In the genomic region with DNA sequence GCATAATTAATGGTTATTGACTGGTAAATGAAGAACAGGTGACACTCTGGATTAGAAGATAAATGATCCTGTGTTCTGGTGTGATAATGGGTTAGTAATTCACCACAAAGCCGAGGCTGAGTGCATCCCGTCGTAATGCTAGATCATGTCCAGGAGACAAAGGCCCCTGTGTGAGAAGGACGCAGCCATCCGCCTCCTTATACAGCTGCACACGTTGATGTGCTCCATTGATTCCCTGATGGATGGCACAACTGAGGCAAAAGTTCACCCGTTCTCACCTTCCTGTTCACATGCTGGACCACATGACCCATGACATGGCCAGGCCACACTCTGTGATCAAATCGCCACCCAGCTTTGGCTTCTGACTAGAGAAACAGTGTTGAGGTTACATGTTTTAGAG, we compare ENCODE assay signal across 26 cellular contexts.
A peak's percentile ranks its signal among the peaks of the same experiment; 100 is the strongest.
DNase-seq lines count a peak whose midpoint lies in the region; ATAC-seq, FAIRE-seq and TF ChIP-seq lines count a peak whose summit lies in the region.
"Had no signal": no experiment of that assay in that cellular context is flagged by ENCODE, and none has a peak within 500 bp of the region (broad histone marks: within the 10 kb centered on the region; RNA-seq: fewer than 3 reads in every experiment).

No MANE protein-coding gene starts in this region.

- DNase-seq in SK-N-SH (no peak), astrocyte (ENCODE audit: low read depth) (no peak), SKM-1 treated with dmso at 0.1 percent for 144 hours (lab: John Stamatoyannopoulos, UW; ENCODE audit: unreplicated experiment) (no peak), amniotic stem cell (lab: John Stamatoyannopoulos, UW) (no peak)
- DNase-seq in activated CD4-positive, alpha-beta T cell treated with anti-CD3 and anti-CD28 coated beads, Interleukin-2, amount 50 U/mL, for 4 hours: no peak
- DNase-seq: activated CD4-positive, alpha-beta T cell treated with anti-CD3 and anti-CD28 coated beads, Interleukin-2, amount 10 ng/mL, durations not matched to agents 24 days and 14 days; activated naive CD4-positive, alpha-beta T cell treated with Interleukin-2 at 50 U/mL for 16 hours; CD4-positive, alpha-beta memory T cell; effector CD4-positive, alpha-beta T cell; GOT3; left cardiac atrium; NCI-H1048; NCI-H2029; NCI-H345; NCI-H82; SW 1271; T-helper 9 cell had no signal

- H3K79me2 ChIP-seq in SK-N-SH (ENCODE audit: insufficient read depth) (no peaks in the 10 kb centered on the region), astrocyte (ENCODE audit: insufficient read depth, low read length) (no peaks in the 10 kb centered on the region)

- CTCF ChIA-PET in SK-N-SH (lab: Yijun Ruan, JAX): no interaction called here

- H3K4me1 ChIP-seq in SK-N-SH (ENCODE audit: control insufficient read depth in 1 of 2, insufficient read depth in 2 of 2, low read depth in 1 of 2, low read length in 1 of 2) (peaks cover 0 to 3% of the 10 kb centered on the region in 2 experiments; a peak in 1 of 4 replicates), astrocyte (ENCODE audit: insufficient read depth, low read length) (no peaks in the 10 kb centered on the region)
- H3K4me1 ChIP-seq: prostate gland, vagina had no signal

- no peak for TF ChIP-seq RAD21 in SK-N-SH (IDR thresholded peaks at IDR 0.05; ENCODE audit: low read length)

- peak overlapping the region; percentile 81 for H3K27ac Mint-ChIP-seq in astrocyte (ENCODE audit: unreplicated experiment)
- H3K27ac Mint-ChIP-seq in nephron: peak overlapping the region; percentile 79 to 90 (median 89)
- H3K27ac Mint-ChIP-seq: activated CD4-positive, alpha-beta T cell treated with anti-CD3 and anti-CD28 coated beads, Interleukin-2, amount 10 ng/mL, durations not matched to agents 24 days and 14 days; CD4-positive, alpha-beta memory T cell; stimulated activated naive CD8-positive, alpha-beta T cell treated with anti-CD3 and anti-CD28 coated beads, Interleukin-15, Interleukin-2, amounts not matched to agents 100 ng/mL and 50 ng/mL, for 24 hours had no signal

- no peak for FAIRE-seq in astrocyte (lab: Jason Lieb, UNC)
- FAIRE-seq: colon had no signal

- H3K9me3 Mint-ChIP-seq in astrocyte (ENCODE audit: unreplicated experiment) (peaks cover under 1% of the 10 kb centered on the region), nephron (peaks cover 2% of the 10 kb centered on the region)
- H3K9me3 Mint-ChIP-seq: activated CD4-positive, alpha-beta T cell treated with anti-CD3 and anti-CD28 coated beads, Interleukin-2, amount 10 ng/mL, durations not matched to agents 24 days and 14 days; stimulated activated naive CD8-positive, alpha-beta T cell treated with anti-CD3 and anti-CD28 coated beads, Interleukin-15, Interleukin-2, amounts not matched to agents 100 ng/mL and 50 ng/mL, for 24 hours had no signal

- TF ChIP-seq CTCF in SK-N-SH (IDR thresholded peaks at IDR 0.05) (no peak), astrocyte (IDR thresholded peaks at IDR 0.05; ENCODE audit: insufficient read depth, low read depth, low read length) (no peak), nephron (IDR thresholded peaks at IDR 0.05; ENCODE audit: unreplicated experiment in 3 of 3) (no peak)

- no peak overlapping the region for H3K4me3 Mint-ChIP-seq in astrocyte (ENCODE audit: unreplicated experiment)
- no peak overlapping the region for H3K4me3 Mint-ChIP-seq in nephron
- H3K4me3 Mint-ChIP-seq: activated CD4-positive, alpha-beta T cell treated with anti-CD3 and anti-CD28 coated beads, Interleukin-2, amount 10 ng/mL, durations not matched to agents 24 days and 14 days; CD4-positive, alpha-beta memory T cell; stimulated activated naive CD8-positive, alpha-beta T cell treated with anti-CD3 and anti-CD28 coated beads, Interleukin-15, Interleukin-2, amounts not matched to agents 100 ng/mL and 50 ng/mL, for 24 hours had no signal

- H3K9me2 ChIP-seq in SK-N-SH: no peaks in the 10 kb centered on the region

- POLR2A ChIA-PET in SK-N-SH (lab: Yijun Ruan, JAX): no interaction called here

- no peaks in the 10 kb centered on the region for H3K27me3 ChIP-seq in SK-N-SH (ENCODE audit: insufficient read depth)
- H3K27me3 ChIP-seq in astrocyte (ENCODE audit: insufficient read depth, low read length): no peaks in the 10 kb centered on the region
- H3K27me3 ChIP-seq: vagina had no signal

- H3K9me3 ChIP-seq in SK-N-SH: no peaks in the 10 kb centered on the region
- no peaks in the 10 kb centered on the region for H3K9me3 ChIP-seq in astrocyte (ENCODE audit: insufficient read depth, low read depth, low read length)
- H3K9me3 ChIP-seq: prostate gland, thoracic aorta, vagina had no signal

- no peak for ATAC-seq in SK-N-SH treated with all-trans-retinoic acid at 6 μM for 48 hours
- no peak for ATAC-seq in GM19455 (IDR thresholded peaks at IDR 0.05; ENCODE audit: unreplicated experiment)
- ATAC-seq: left cardiac atrium had no signal

- TF ChIP-seq EP300 in SK-N-SH (IDR thresholded peaks at IDR 0.05; ENCODE audit: borderline replicate concordance in 1 of 2, low read depth in 1 of 2, low read length in 1 of 2): no peak

- H3K27me3 Mint-ChIP-seq in astrocyte (ENCODE audit: low read depth, unreplicated experiment) (no peaks in the 10 kb centered on the region), nephron (ENCODE audit: low read depth) (no peaks in the 10 kb centered on the region)
- H3K27me3 Mint-ChIP-seq: activated CD4-positive, alpha-beta T cell treated with anti-CD3 and anti-CD28 coated beads, Interleukin-2, amount 10 ng/mL, durations not matched to agents 24 days and 14 days; CD4-positive, alpha-beta memory T cell; stimulated activated naive CD8-positive, alpha-beta T cell treated with anti-CD3 and anti-CD28 coated beads, Interleukin-15, Interleukin-2, amounts not matched to agents 100 ng/mL and 50 ng/mL, for 24 hours had no signal

- H3K9ac ChIP-seq in SK-N-SH (no peak overlapping the region), astrocyte (ENCODE audit: low read length) (no peak overlapping the region)

- no peaks in the 10 kb centered on the region for H3K36me3 ChIP-seq in SK-N-SH (replicated peaks in 1 of 2; ENCODE audit: control insufficient read depth in 1 of 2, insufficient read depth in 2 of 2, low read length in 1 of 2)
- H3K36me3 ChIP-seq in astrocyte (ENCODE audit: insufficient read depth, low read length): no peaks in the 10 kb centered on the region
- H3K36me3 ChIP-seq: prostate gland, thoracic aorta, vagina had no signal

- H3K36me3 Mint-ChIP-seq in astrocyte (ENCODE audit: low read depth, unreplicated experiment): no peaks in the 10 kb centered on the region
- no peaks in the 10 kb centered on the region for H3K36me3 Mint-ChIP-seq in nephron (ENCODE audit: low read depth)

- 87% methylated on average over 8 of the region's 8 CpGs for WGBS in SK-N-SH (ENCODE audit: low lambda C conversion rate)

- H3K4me3 ChIP-seq in SK-N-SH (ENCODE audit: low read depth in 2 of 2, low read length in 1 of 2) (no peak overlapping the region), astrocyte (ENCODE audit: insufficient read depth, low read depth, low read length) (no peak overlapping the region)
- H3K4me3 ChIP-seq: prostate gland, thoracic aorta, vagina had no signal

- H2AFZ ChIP-seq in SK-N-SH (ENCODE audit: low read depth): no peak overlapping the region
- no peak overlapping the region for H2AFZ ChIP-seq in astrocyte (ENCODE audit: low read depth, low read length)

- H3K4me2 ChIP-seq in SK-N-SH: no peak overlapping the region
- no peak overlapping the region for H3K4me2 ChIP-seq in astrocyte (ENCODE audit: low read length)

- peaks cover 17% of the 10 kb centered on the region for H3K4me1 Mint-ChIP-seq in astrocyte (ENCODE audit: low read depth, unreplicated experiment)
- H3K4me1 Mint-ChIP-seq in nephron: peaks cover 15% of the 10 kb centered on the region
- H3K4me1 Mint-ChIP-seq: activated CD4-positive, alpha-beta T cell treated with anti-CD3 and anti-CD28 coated beads, Interleukin-2, amount 10 ng/mL, durations not matched to agents 24 days and 14 days; CD4-positive, alpha-beta memory T cell had no signal

- H3F3A ChIP-seq in SK-N-SH (replicated peaks; ENCODE audit: insufficient read depth): no peaks in the 10 kb centered on the region

- H4K20me1 ChIP-seq in SK-N-SH (ENCODE audit: insufficient read depth): no peaks in the 10 kb centered on the region
- H4K20me1 ChIP-seq in astrocyte (ENCODE audit: insufficient read depth, low read length): no peaks in the 10 kb centered on the region

- H3K27ac ChIP-seq in SK-N-SH (ENCODE audit: low read depth in 2 of 2, low read length in 1 of 2) (no peak overlapping the region), astrocyte (ENCODE audit: low read depth, low read length) (no peak overlapping the region)
- H3K27ac ChIP-seq: prostate gland, vagina, VCaP had no signal

TF ChIP-seq in SK-N-SH treated with all-trans-retinoic acid at 6 μM for 48 hours, 23 proteins besides CTCF, POLR2A, EP300 and RAD21:
- peak; percentile 46; the same call in 1 of the 2 replicates for TF ChIP-seq ZNF70 (CRISPR knock-in tag; IDR thresholded peaks at IDR 0.05)
- no peak for TF ChIP-seq ZNF8 (CRISPR knock-in tag; IDR thresholded peaks at IDR 0.05)

TF ChIP-seq in SK-N-SH, 30 proteins besides CTCF, POLR2A, EP300 and RAD21 (continues in another document):
- TF ChIP-seq GATA2 (CRISPR knock-in tag; IDR thresholded peaks at IDR 0.05) (no peak), NRF1 (IDR thresholded peaks at IDR 0.05; ENCODE audit: low read depth, low read length) (no peak), FOXJ3 (CRISPR knock-in tag; IDR thresholded peaks at IDR 0.05) (no peak), MEF2A (IDR thresholded peaks at IDR 0.05; ENCODE audit: borderline replicate concordance, low read depth) (no peak), TAF1 (IDR thresholded peaks at IDR 0.05; ENCODE audit: borderline replicate concordance, low read depth, low read length) (no peak)
